Comparison of ENCODE assay signal across 1 cellular context in genomic region chr20:38883081-38883980, GRCh38.
TF ChIP-seq lines count a peak whose summit lies in the region.

No MANE protein-coding gene starts in this region.

TF ChIP-seq in SK-N-SH, 30 proteins besides CTCF, POLR2A, EP300 and RAD21 (continued from another document):
- TF ChIP-seq USF1 (IDR thresholded peaks at IDR 0.05; ENCODE audit: borderline replicate concordance, low read depth) (no peak), FOSL2 (IDR thresholded peaks at IDR 0.05; ENCODE audit: borderline replicate concordance, low read depth) (no peak), ZBTB33 (IDR thresholded peaks at IDR 0.05; ENCODE audit: borderline replicate concordance, low read depth) (no peak), TEAD4 (IDR thresholded peaks at IDR 0.05; ENCODE audit: borderline replicate concordance, insufficient read depth) (no peak), GABPA (IDR thresholded peaks at IDR 0.05; ENCODE audit: low read depth) (no peak), SIN3A (IDR thresholded peaks at IDR 0.05; ENCODE audit: borderline replicate concordance, low read depth, low read length) (no peak), TCF12 (IDR thresholded peaks at IDR 0.05) (peak; percentile 93), GATA2 (CRISPR knock-in tag; IDR thresholded peaks at IDR 0.05) (peak; percentile 98), POLR2AphosphoS5 (IDR thresholded peaks at IDR 0.05; ENCODE audit: low read depth, low read length) (peak; percentile 75), EZH2phosphoT487 (IDR thresholded peaks at IDR 0.05; ENCODE audit: borderline replicate concordance, low read depth) (no peak), FOXM1 (IDR thresholded peaks at IDR 0.05; ENCODE audit: low read depth) (0 out of 2 replicates have a peak, but pooled peaks have one; percentile 30), FOXJ3 (CRISPR knock-in tag; IDR thresholded peaks at IDR 0.05) (peak; percentile 99), MXI1 (IDR thresholded peaks at IDR 0.05; ENCODE audit: low read depth, low read length) (no peak; the same call in 1 of the 2 replicates), RXRA (IDR thresholded peaks at IDR 0.05; ENCODE audit: borderline replicate concordance, low read depth) (no peak), NRF1 (IDR thresholded peaks at IDR 0.05; ENCODE audit: low read depth, low read length) (no peak), USF2 (IDR thresholded peaks at IDR 0.05; ENCODE audit: borderline replicate concordance, low read depth, low read length) (no peak), IRF3 (IDR thresholded peaks at IDR 0.05; ENCODE audit: low read depth, low read length) (no peak), REST (IDR thresholded peaks at IDR 0.05; ENCODE audit: low read depth, low read length) (no peak), SMC3 (IDR thresholded peaks at IDR 0.05; ENCODE audit: low read depth, low read length) (0 out of 2 replicates have a peak, but pooled peaks have one; percentile 16), YY1 (IDR thresholded peaks at IDR 0.05; ENCODE audit: low read depth) (no peak), MEF2A (IDR thresholded peaks at IDR 0.05; ENCODE audit: borderline replicate concordance, low read depth) (no peak), PBX3 (IDR thresholded peaks at IDR 0.05) (peak; percentile 82), ELF1 (IDR thresholded peaks at IDR 0.05) (no peak), JUND (IDR thresholded peaks at IDR 0.05) (no peak), TAF1 (IDR thresholded peaks at IDR 0.05; ENCODE audit: borderline replicate concordance, low read depth, low read length) (no peak), MAX (IDR thresholded peaks at IDR 0.05; ENCODE audit: low read depth) (no peak; the same call in 1 of the 2 replicates), RFX5 (IDR thresholded peaks at IDR 0.05; ENCODE audit: low read length) (no peak), CHD2 (IDR thresholded peaks at IDR 0.05; ENCODE audit: low read length, partially characterized antibody) (peak; percentile 92), RCOR1 (IDR thresholded peaks at IDR 0.05; ENCODE audit: low read length) (peak; percentile 97)
